In genomic region chr3:14268897-14269296, GRCh38 we compare ENCODE assay signal across 8 cellular contexts.
"Had no signal": no experiment of that assay in that cellular context is flagged by ENCODE, and none has a peak within 500 bp of the region (broad histone marks: within the 10 kb centered on the region; RNA-seq: fewer than 3 reads in every experiment).

No MANE protein-coding gene starts in this region.

- H3K27ac ChIP-seq: HL-60, KMS-11 had no signal

- H3K9ac ChIP-seq: KMS-11 had no signal

- FAIRE-seq: HepG2 had no signal

- ATAC-seq: GM23338, HCT116, HepG2 had no signal

- H3K9me3 ChIP-seq: HAP-1 had no signal

- H3K36me3 ChIP-seq: HAP-1 had no signal

- H3K4me2 ChIP-seq: GM23338, KMS-11 had no signal

- DNase-seq: H7, HFFc6 had no signal

- H3K4me3 ChIP-seq: GM23338, HAP-1 had no signal

- H2AFZ ChIP-seq: GM23338 had no signal
